ENCODE assay signal across 8 cellular contexts in genomic region chr2:186848873-186849578, GRCh38. TPM values are rescaled to one million over a fixed set of nuclear protein-coding genes. Genes with fewer than 3 reads are reported as not detected.
DNase-seq lines count a peak whose midpoint lies in the region; ATAC-seq and TF ChIP-seq lines count a peak whose summit lies in the region.

Gene ZSWIM2, minus strand, starts transcription at chr2:186849170. Its CDS starts 40 bp downstream, at chr2:186849130.

- no peak within 1 kb of the TSS for H3K4me3 Mint-ChIP-seq in activated naive CD4-positive, alpha-beta T cell treated with anti-CD3 and anti-CD28 coated beads, Interleukin-2, amount 10 ng/mL, durations not matched to agents 7 days and 5 days
- peak within 1 kb of the TSS; percentile 88 for H3K4me3 Mint-ChIP-seq in nephron progenitor cell

- DNase-seq in NCI-H2171 treated with DMSO at 0.1 percent for 48 hours (lab: John Stamatoyannopoulos, UW) (peak; percentile 89), globus pallidus (ENCODE audit: low spot score) (peak; percentile 18), nephron progenitor cell (peak; percentile 88)
- peak; percentile 24 for DNase-seq in activated naive CD4-positive, alpha-beta T cell treated with anti-CD3 and anti-CD28 coated beads, Interleukin-2, amount 10 ng/mL, durations not matched to agents 7 days and 5 days

- 3% methylated on average over 39 of the region's 39 CpGs for WGBS in urinary bladder

- peak within 1 kb of the TSS; percentile 23 for H3K4me3 ChIP-seq in urinary bladder (ENCODE audit: low read depth, low read length)

- H3K9me3 Mint-ChIP-seq in activated naive CD4-positive, alpha-beta T cell treated with anti-CD3 and anti-CD28 coated beads, Interleukin-2, amount 10 ng/mL, durations not matched to agents 7 days and 5 days, result no peaks in the 10 kb centered on the region
- H3K9me3 Mint-ChIP-seq in nephron progenitor cell, result no peaks in the 10 kb centered on the region

- H3K27ac Mint-ChIP-seq in activated naive CD4-positive, alpha-beta T cell treated with anti-CD3 and anti-CD28 coated beads, Interleukin-2, amount 10 ng/mL, durations not matched to agents 7 days and 5 days, result no peak within 1 kb of the TSS
- H3K27ac Mint-ChIP-seq in nephron progenitor cell, result no peak within 1 kb of the TSS

- CTCF ChIA-PET in activated naive CD4-positive, alpha-beta T cell treated with anti-CD3 and anti-CD28 coated beads, Interleukin-2, amount 10 ng/mL, durations not matched to agents 7 days and 5 days (lab: Charles Lee), result no interaction called here

- no peak within 1 kb of the TSS for H3K27ac ChIP-seq in urinary bladder (ENCODE audit: low read depth)

- no peaks in the 10 kb centered on the region for H3K36me3 ChIP-seq in urinary bladder (ENCODE audit: insufficient read depth)

- no peaks in the 10 kb centered on the region for H3K36me3 Mint-ChIP-seq in activated naive CD4-positive, alpha-beta T cell treated with anti-CD3 and anti-CD28 coated beads, Interleukin-2, amount 10 ng/mL, durations not matched to agents 7 days and 5 days
- no peaks in the 10 kb centered on the region for H3K36me3 Mint-ChIP-seq in nephron progenitor cell (ENCODE audit: low read depth)

- ATAC-seq in GM18502 (IDR thresholded peaks at IDR 0.05; ENCODE audit: poor library complexity, unreplicated experiment) (peak; percentile 95), HG02943 (IDR thresholded peaks at IDR 0.05; ENCODE audit: low read depth, unreplicated experiment) (peak; percentile 68), HG03196 (IDR thresholded peaks at IDR 0.05; ENCODE audit: unreplicated experiment) (no peak)

- peaks cover 11% of the 10 kb centered on the region for H3K4me1 Mint-ChIP-seq in activated naive CD4-positive, alpha-beta T cell treated with anti-CD3 and anti-CD28 coated beads, Interleukin-2, amount 10 ng/mL, durations not matched to agents 7 days and 5 days
- H3K4me1 Mint-ChIP-seq in nephron progenitor cell, result peaks cover 15% of the 10 kb centered on the region

- TF ChIP-seq CTCF in nephron progenitor cell (IDR thresholded peaks at IDR 0.05), result no peak

- peaks cover 13% of the 10 kb centered on the region for H3K27me3 Mint-ChIP-seq in activated naive CD4-positive, alpha-beta T cell treated with anti-CD3 and anti-CD28 coated beads, Interleukin-2, amount 10 ng/mL, durations not matched to agents 7 days and 5 days
- H3K27me3 Mint-ChIP-seq in nephron progenitor cell (ENCODE audit: low read depth, poor library complexity), result peaks cover 4% of the 10 kb centered on the region

- H3K4me1 ChIP-seq in urinary bladder (ENCODE audit: insufficient read depth), result no peaks in the 10 kb centered on the region

RNA-seq across cellular contexts. Expression of gene ZSWIM2, which starts in this region (rescaled TPM):
- 0.21 TPM for total RNA-seq in urinary bladder
- polyA plus RNA-seq in urinary bladder, result not detected

Comparison
In these comparisons a context has a peak if more than half of its experiments do, and no peak if none do; other contexts are left out.
1. DNase-seq: peak in every context shown above with its lines; median percentile 89 in NCI-H2171 treated with DMSO at 0.1 percent for 48 hours; 88 in nephron progenitor cell; 24 in activated naive CD4-positive, alpha-beta T cell treated with anti-CD3 and anti-CD28 coated beads, Interleukin-2, amount 10 ng/mL, durations not matched to agents 7 days and 5 days; 18 in globus pallidus.